16 cellular contexts compared by ENCODE assay signal in the genomic region with DNA sequence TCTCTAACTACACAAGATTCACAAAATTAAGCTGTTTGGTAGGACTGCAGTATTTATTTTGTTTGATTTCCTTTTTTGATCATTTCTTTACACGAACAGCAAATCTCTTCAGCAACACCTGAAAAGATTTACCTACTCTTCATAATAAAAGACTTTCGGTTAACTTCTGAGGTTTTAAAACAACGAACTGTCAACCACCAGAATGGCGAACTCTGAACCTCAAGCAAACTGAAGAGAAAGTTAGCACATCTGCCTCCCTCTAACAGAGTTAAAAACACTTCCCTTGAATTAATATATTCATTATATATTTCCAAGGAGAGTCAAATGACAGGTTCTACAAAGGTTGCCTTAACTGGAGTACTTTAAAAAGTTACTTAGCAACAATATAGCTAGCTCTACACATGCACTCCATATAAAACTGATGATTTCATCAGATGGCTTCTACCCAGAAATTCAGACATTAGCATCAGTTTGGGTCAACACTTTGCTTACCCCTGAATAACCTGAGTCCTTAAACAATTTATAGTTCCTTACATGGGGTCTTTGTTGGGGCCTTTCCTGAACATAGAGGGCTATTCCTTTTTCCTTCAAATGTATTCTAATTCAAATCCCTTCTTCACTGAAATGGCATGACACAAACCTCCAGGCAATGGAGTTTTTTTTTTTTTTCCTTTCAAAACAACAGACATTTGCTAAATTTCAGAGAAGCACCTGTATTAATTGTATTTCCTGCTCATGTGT.
"Had no signal": no experiment of that assay in that cellular context is flagged by ENCODE, and none has a peak within 500 bp of the region (broad histone marks: within the 10 kb centered on the region; RNA-seq: fewer than 3 reads in every experiment).

No MANE protein-coding gene starts in this region.

- H3K36me3 Mint-ChIP-seq: activated naive CD4-positive, alpha-beta T cell treated with anti-CD3 and anti-CD28 coated beads, Interleukin-2, amount 50 U/mL, for 72 hours had no signal

- H3K4me1 Mint-ChIP-seq: stimulated activated naive CD8-positive, alpha-beta T cell treated with anti-CD3 and anti-CD28 coated beads, Interleukin-15, amount 100 ng/mL, for 72 hours had no signal

- H2AFZ ChIP-seq: parathyroid adenoma had no signal

- H3K36me3 ChIP-seq: cardiac muscle cell, gastroesophageal sphincter, left lung, sigmoid colon, spleen, upper lobe of left lung, WERI-Rb-1 had no signal

- H3K27ac Mint-ChIP-seq: activated CD8-positive, alpha-beta T cell treated with anti-CD3 and anti-CD28 coated beads for 36 hours; activated naive CD4-positive, alpha-beta T cell treated with anti-CD3 and anti-CD28 coated beads, Interleukin-2, amount 50 U/mL, for 72 hours; stimulated activated naive CD8-positive, alpha-beta T cell treated with anti-CD3 and anti-CD28 coated beads, Interleukin-15, amount 100 ng/mL, for 72 hours had no signal

- DNase-seq: activated CD4-positive, alpha-beta T cell treated with anti-CD3 and anti-CD28 coated beads for 4 hours; activated CD8-positive, alpha-beta T cell treated with anti-CD3 and anti-CD28 coated beads for 36 hours; activated gamma-delta T cell; activated T-cell treated with anti-CD3 and anti-CD28 coated beads, Interleukin-2, amount 50 U/mL, for 48 hours; kidney; left lung; mammary epithelial cell; sigmoid colon; spleen; stimulated activated naive CD8-positive, alpha-beta T cell treated with anti-CD3 and anti-CD28 coated beads, Interleukin-15, amount 100 ng/mL, for 72 hours; upper lobe of left lung; WERI-Rb-1 had no signal

- H3K9ac ChIP-seq: parathyroid adenoma had no signal

- H3K79me2 ChIP-seq: parathyroid adenoma had no signal

- H3K27ac ChIP-seq: cardiac muscle cell, gastroesophageal sphincter, left lung, parathyroid adenoma, sigmoid colon, spleen, upper lobe of left lung, WERI-Rb-1 had no signal

- H3K4me3 Mint-ChIP-seq: activated CD8-positive, alpha-beta T cell treated with anti-CD3 and anti-CD28 coated beads for 36 hours; stimulated activated naive CD8-positive, alpha-beta T cell treated with anti-CD3 and anti-CD28 coated beads, Interleukin-15, amount 100 ng/mL, for 72 hours had no signal

- H3K4me1 ChIP-seq: gastroesophageal sphincter, left lung, parathyroid adenoma, sigmoid colon, spleen, upper lobe of left lung had no signal

- H3K9me3 Mint-ChIP-seq: activated CD8-positive, alpha-beta T cell treated with anti-CD3 and anti-CD28 coated beads for 36 hours; activated naive CD4-positive, alpha-beta T cell treated with anti-CD3 and anti-CD28 coated beads, Interleukin-2, amount 50 U/mL, for 72 hours; stimulated activated naive CD8-positive, alpha-beta T cell treated with anti-CD3 and anti-CD28 coated beads, Interleukin-15, amount 100 ng/mL, for 72 hours had no signal

- H3K4me3 ChIP-seq: cardiac muscle cell, gastroesophageal sphincter, left lung, sigmoid colon, spleen, upper lobe of left lung had no signal

- H3K9me3 ChIP-seq: gastroesophageal sphincter, left lung, sigmoid colon, spleen, upper lobe of left lung had no signal

- H3K27me3 ChIP-seq: gastroesophageal sphincter, left lung, sigmoid colon, upper lobe of left lung had no signal

- ATAC-seq: activated CD8-positive, alpha-beta T cell treated with anti-CD3 and anti-CD28 coated beads for 36 hours; activated naive CD4-positive, alpha-beta T cell treated with anti-CD3 and anti-CD28 coated beads, Interleukin-2, amount 50 U/mL, for 72 hours; gastroesophageal sphincter; left lung; stimulated activated naive CD8-positive, alpha-beta T cell treated with anti-CD3 and anti-CD28 coated beads, Interleukin-15, amount 100 ng/mL, for 72 hours had no signal
